Comparison of ENCODE assay signal across 29 cellular contexts in genomic region chr4:113256946-113257345, GRCh38.
A peak's percentile ranks its signal among the peaks of the same experiment; 100 is the strongest.
DNase-seq lines count a peak whose midpoint lies in the region; ATAC-seq, FAIRE-seq and TF ChIP-seq lines count a peak whose summit lies in the region.
"Had no signal": no experiment of that assay in that cellular context is flagged by ENCODE, and none has a peak within 500 bp of the region (broad histone marks: within the 10 kb centered on the region; RNA-seq: fewer than 3 reads in every experiment).

No MANE protein-coding gene starts in this region.

- no peak for FAIRE-seq in bronchial epithelial cell (lab: Jason Lieb, UNC)
- FAIRE-seq: islet of Langerhans had no signal

- ATAC-seq in GM21526 (IDR thresholded peaks at IDR 0.05; ENCODE audit: low FRiP score, unreplicated experiment), result no peak
- ATAC-seq: gastroesophageal sphincter; natural killer cell treated with Interleukin-12 subunit alpha and Interleukin-12 subunit beta and Interleukin-15 and Interleukin-18, amount 100 ng/mL, for 72 hours; Right ventricle myocardium inferior; stimulated activated naive CD8-positive, alpha-beta T cell treated with anti-CD3 and anti-CD28 coated beads, Interleukin-15, amount 100 ng/mL, for 72 hours had no signal

- H3K27me3 ChIP-seq in bronchial epithelial cell (ENCODE audit: control insufficient read depth, insufficient read depth, low read length) (no peaks in the 10 kb centered on the region), mesendoderm (ENCODE audit: insufficient read depth, low read length, poor library complexity) (no peaks in the 10 kb centered on the region)
- H3K27me3 ChIP-seq: cardiac muscle cell, gastroesophageal sphincter, right atrium auricular region, tibial artery had no signal

- H2BK5ac ChIP-seq in mesendoderm (ENCODE audit: low read length), result no peak overlapping the region

- H3K27ac ChIP-seq in mesendoderm (ENCODE audit: low read depth, low read length), result no peak overlapping the region
- H3K27ac ChIP-seq: cardiac muscle cell, coronary artery, gastroesophageal sphincter, left ventricle myocardium inferior, tibial artery had no signal

- H3K23ac ChIP-seq in mesendoderm (ENCODE audit: low read length), result no peak overlapping the region

- H2BK120ac ChIP-seq in mesendoderm (ENCODE audit: low read depth, low read length), result no peak overlapping the region

- H3K56ac ChIP-seq in mesendoderm (ENCODE audit: low read length), result no peak overlapping the region

- no peaks in the 10 kb centered on the region for H3K4me1 ChIP-seq in mesendoderm (ENCODE audit: control insufficient read depth, low read depth, low read length)
- H3K4me1 ChIP-seq: gastroesophageal sphincter, right atrium auricular region, tibial artery had no signal

- H4K8ac ChIP-seq in mesendoderm (ENCODE audit: low read depth, low read length), result no peak overlapping the region

- no peaks in the 10 kb centered on the region for H3K79me1 ChIP-seq in mesendoderm (ENCODE audit: low read length)

- no peak overlapping the region for H3K4ac ChIP-seq in mesendoderm (ENCODE audit: low read depth, low read length)

- no peak overlapping the region for H2BK15ac ChIP-seq in mesendoderm (replicated peaks; ENCODE audit: low read depth)

- no peak overlapping the region for H2AK5ac ChIP-seq in mesendoderm (ENCODE audit: low read length)

- H3K9ac ChIP-seq in mesendoderm (ENCODE audit: low read length), result no peak overlapping the region

- H3K79me2 ChIP-seq in mesendoderm (ENCODE audit: control insufficient read depth, insufficient read depth, low read length), result no peaks in the 10 kb centered on the region

- DNase-seq in AG09319 (ENCODE audit: extremely low read depth, low read depth) (peak; percentile 52), GM04503 (ENCODE audit: low read depth) (peak; percentile 60), bronchial epithelial cell (ENCODE audit: low read depth) (peak; percentile 38), fibroblast of the conjunctiva (ENCODE audit: low read depth) (peak; percentile 41), NCI-H2107 (lab: John Stamatoyannopoulos, UW) (no peak), mesendoderm (no peak), HK-2 (ENCODE audit: unreplicated experiment) (no peak)
- DNase-seq: activated naive CD4-positive, alpha-beta T cell treated with anti-CD3 and anti-CD28 coated beads for 36 hours; amniotic stem cell; CD4-positive, alpha-beta T cell; DMS153; GF-D8; left ventricle myocardium inferior; NCI-H1930; NCI-H345; NCI-H82; stimulated activated CD4-positive, alpha-beta T cell treated with anti-CD3 and anti-CD28 coated beads, Interleukin-4, amount 100 ng/mL, for 4 hours; stimulated activated naive CD8-positive, alpha-beta T cell treated with anti-CD3 and anti-CD28 coated beads, Interleukin-15, amount 100 ng/mL, for 72 hours; SW 1271; T1000; tibial artery had no signal

- H3K36me3 ChIP-seq in bronchial epithelial cell (ENCODE audit: control insufficient read depth, insufficient read depth, low read length) (no peaks in the 10 kb centered on the region), mesendoderm (ENCODE audit: control insufficient read depth, insufficient read depth, low read length) (no peaks in the 10 kb centered on the region)

- no peak overlapping the region for H3K18ac ChIP-seq in mesendoderm (ENCODE audit: low read length)

- no peak overlapping the region for H3K4me2 ChIP-seq in mesendoderm (ENCODE audit: low read length)

- no CpG with 5 or more reads among the region's 5 CpGs for WGBS in mesendoderm (ENCODE audit: extremely low coverage, insufficient coverage, low lambda C conversion rate)

- H4K5ac ChIP-seq in mesendoderm (ENCODE audit: low read length), result no peak overlapping the region

- H3K4me3 ChIP-seq in bronchial epithelial cell (ENCODE audit: low read depth, low read length), result no peak overlapping the region
- no peak overlapping the region for H3K4me3 ChIP-seq in mesendoderm (ENCODE audit: low read length)
- H3K4me3 ChIP-seq: cardiac muscle cell, coronary artery, gastroesophageal sphincter, left ventricle myocardium inferior, right atrium auricular region, tibial artery had no signal

- TF ChIP-seq CTCF in AG09319 (IDR thresholded peaks at IDR 0.05; ENCODE audit: low read depth, low read length), result no peak
- no peak for TF ChIP-seq CTCF in bronchial epithelial cell (IDR thresholded peaks at IDR 0.05; ENCODE audit: insufficient read depth, low read length, severe bottlenecking)

Comparison
In these comparisons a context has a peak if more than half of its experiments do, and no peak if none do; other contexts are left out.
1. DNase-seq: peak in AG09319 (single experiment), GM04503 (single experiment), bronchial epithelial cell (single experiment) and fibroblast of the conjunctiva (single experiment); none in NCI-H2107 (single experiment), mesendoderm (single experiment) and HK-2 (single experiment).